1 cellular context compared by ENCODE assay signal in genomic region chr1:9314101-9314500, GRCh38.
TF ChIP-seq lines count a peak whose summit lies in the region.

No MANE protein-coding gene starts in this region.

TF ChIP-seq in IMR-90, 13 proteins besides CTCF, POLR2A, EP300 and RAD21:
- TF ChIP-seq RFX5 (IDR thresholded peaks at IDR 0.05; ENCODE audit: low read depth, low read length) (no peak), ELK1 (IDR thresholded peaks at IDR 0.05; ENCODE audit: borderline replicate concordance, low read depth, low read length) (no peak), NFE2L2 (IDR thresholded peaks at IDR 0.05; ENCODE audit: low read depth, low read length) (no peak)
